ENCODE assay signal across 9 cellular contexts in the genomic region with DNA sequence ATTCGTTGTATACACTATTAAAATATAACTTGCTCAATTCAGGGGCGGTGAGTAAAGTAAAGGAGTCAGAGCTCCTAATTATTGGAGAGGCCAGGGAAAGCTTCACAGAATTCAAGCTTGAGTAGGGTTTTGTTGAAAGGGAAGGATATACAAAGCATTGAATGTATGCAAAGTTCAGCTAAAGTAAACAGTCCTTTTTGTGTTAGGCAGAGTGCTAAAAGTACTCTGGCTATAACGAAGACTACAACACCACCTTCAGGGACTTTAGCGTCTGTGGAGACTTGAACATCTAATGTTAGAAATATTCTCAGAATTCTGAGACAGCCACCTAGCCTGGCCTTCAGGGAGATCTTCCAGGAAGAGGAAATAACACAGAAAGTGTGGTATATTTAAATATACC. TPM values are rescaled to one million over a fixed set of nuclear protein-coding genes. Genes with fewer than 3 reads are reported as not detected.
DNase-seq lines count a peak whose midpoint lies in the region; ATAC-seq, FAIRE-seq and TF ChIP-seq lines count a peak whose summit lies in the region.
"Had no signal": no experiment of that assay in that cellular context is flagged by ENCODE, and none has a peak within 500 bp of the region (broad histone marks: within the 10 kb centered on the region; RNA-seq: fewer than 3 reads in every experiment).

No MANE protein-coding gene starts in this region.

- H3K27me3 ChIP-seq in SJCRH30 (no peaks in the 10 kb centered on the region), tibial nerve (no peaks in the 10 kb centered on the region)

- no peaks in the 10 kb centered on the region for H3K9me3 Mint-ChIP-seq in activated naive CD4-positive, alpha-beta T cell treated with anti-CD3 and anti-CD28 coated beads, Interleukin-2, amount 50 U/mL, for 24 hours
- no peaks in the 10 kb centered on the region for H3K9me3 Mint-ChIP-seq in activated naive CD4-positive, alpha-beta T cell treated with anti-CD3 and anti-CD28 coated beads, Interleukin-2, amount 50 U/mL, for 72 hours

- TF ChIP-seq CTCF in fibroblast of pulmonary artery (IDR thresholded peaks at IDR 0.05; ENCODE audit: low read length, missing control alignments) (no peak), tibial nerve (IDR thresholded peaks at IDR 0.05) (no peak), D721Med (IDR thresholded peaks at IDR 0.05; ENCODE audit: insufficient read depth, missing control alignments) (no peak)

- FAIRE-seq in D721Med (lab: Jason Lieb, UNC): no peak

- H3K36me3 Mint-ChIP-seq in activated naive CD4-positive, alpha-beta T cell treated with anti-CD3 and anti-CD28 coated beads, Interleukin-2, amount 50 U/mL, for 24 hours: no peaks in the 10 kb centered on the region
- no peaks in the 10 kb centered on the region for H3K36me3 Mint-ChIP-seq in activated naive CD4-positive, alpha-beta T cell treated with anti-CD3 and anti-CD28 coated beads, Interleukin-2, amount 50 U/mL, for 72 hours

- H3K4me3 ChIP-seq in SJCRH30 (peak overlapping the region; percentile 64), fibroblast of pulmonary artery (replicated peaks; ENCODE audit: low read depth, low read length) (no peak overlapping the region), tibial nerve (peak overlapping the region in 3 of 4 donors; percentile 67 to 87 (median 75))

- no peaks in the 10 kb centered on the region for H3K36me3 ChIP-seq in SJCRH30
- H3K36me3 ChIP-seq in tibial nerve: peaks cover 0 to 19% (median 0%) of the 10 kb centered on the region in 3 donors

- ATAC-seq in activated naive CD4-positive, alpha-beta T cell treated with anti-CD3 and anti-CD28 coated beads, Interleukin-2, amount 50 U/mL, for 72 hours: no peak
- no peak for ATAC-seq in GM18520 (IDR thresholded peaks at IDR 0.05; ENCODE audit: unreplicated experiment)

- TF ChIP-seq POLR2A in tibial nerve (IDR thresholded peaks at IDR 0.05): no peak

- H3K27me3 Mint-ChIP-seq in activated naive CD4-positive, alpha-beta T cell treated with anti-CD3 and anti-CD28 coated beads, Interleukin-2, amount 50 U/mL, for 24 hours: no peaks in the 10 kb centered on the region

- H3K27ac Mint-ChIP-seq in activated naive CD4-positive, alpha-beta T cell treated with anti-CD3 and anti-CD28 coated beads, Interleukin-2, amount 50 U/mL, for 24 hours: no peak overlapping the region
- H3K27ac Mint-ChIP-seq in activated naive CD4-positive, alpha-beta T cell treated with anti-CD3 and anti-CD28 coated beads, Interleukin-2, amount 50 U/mL, for 72 hours: peak overlapping the region in 1 of 2 donors; percentile 77

- no peaks in the 10 kb centered on the region for H3K9me3 ChIP-seq in SJCRH30 (replicated peaks)
- no peaks in the 10 kb centered on the region for H3K9me3 ChIP-seq in tibial nerve

- TF ChIP-seq EP300 in tibial nerve (IDR thresholded peaks at IDR 0.05): no peak

- DNase-seq in activated naive CD4-positive, alpha-beta T cell treated with anti-CD3 and anti-CD28 coated beads, Interleukin-2, amount 50 U/mL, for 72 hours (ENCODE audit: low spot score in 2 of 2): no peak
- DNase-seq in SJCRH30 (no peak), fibroblast of pulmonary artery (ENCODE audit: low read depth) (peak; percentile 17), tibial nerve (ENCODE audit: low spot score in 2 of 2) (no peak), D721Med (ENCODE audit: insufficient read length, low spot score) (no peak), putamen (ENCODE audit: low spot score) (no peak)

- no peak overlapping the region for H3K27ac ChIP-seq in SJCRH30
- H3K27ac ChIP-seq in tibial nerve: peak overlapping the region in 3 of 4 donors; percentile 74 to 90 (median 83)

- WGBS in tibial nerve, 2 donors: 27 to 40% methylated on average over 4 of the region's 4 CpGs

- H3K4me1 ChIP-seq in SJCRH30 (peaks cover 7% of the 10 kb centered on the region; the same call in 1 of the 2 replicates), tibial nerve (peaks cover 0 to 20% (median 9%) of the 10 kb centered on the region in 4 donors)

- peak overlapping the region; percentile 93 for H3K4me3 Mint-ChIP-seq in activated naive CD4-positive, alpha-beta T cell treated with anti-CD3 and anti-CD28 coated beads, Interleukin-2, amount 50 U/mL, for 24 hours

- H3K4me1 Mint-ChIP-seq in activated naive CD4-positive, alpha-beta T cell treated with anti-CD3 and anti-CD28 coated beads, Interleukin-2, amount 50 U/mL, for 24 hours: peaks cover 12% of the 10 kb centered on the region

RNA-seq across cellular contexts. Expression of a gene that starts 1.1 kb away (rescaled TPM):
- total RNA-seq in activated naive CD4-positive, alpha-beta T cell treated with anti-CD3 and anti-CD28 coated beads, Interleukin-2, amount 50 U/mL, for 72 hours: under 1 TPM; 0.66 to 0.89 TPM
- total RNA-seq in SJCRH30 (2014; rRNA removed; shearing (Covaris generic)): 0.28 TPM in 1 of 2 replicates, not detected in the other
- not detected for total RNA-seq in tibial nerve
- total RNA-seq: temporal lobe had no signal

RNA-seq across cellular contexts. Expression of a gene that starts 8.7 kb away (rescaled TPM):
- total RNA-seq in activated naive CD4-positive, alpha-beta T cell treated with anti-CD3 and anti-CD28 coated beads, Interleukin-2, amount 50 U/mL, for 72 hours: 1 to 10 TPM; 1.3 to 1.6 TPM
- 5.0 TPM in 2 replicates for total RNA-seq in SJCRH30 (2014; rRNA removed; shearing (Covaris generic))
- 10 to 100 TPM; 10.1 to 32.2 (median 15.0) TPM for total RNA-seq in tibial nerve

RNA-seq across cellular contexts. Expression of a gene that starts 29.4 kb away (rescaled TPM):
- total RNA-seq in activated naive CD4-positive, alpha-beta T cell treated with anti-CD3 and anti-CD28 coated beads, Interleukin-2, amount 50 U/mL, for 72 hours: 10 to 100 TPM; 48.7 to 56.4 TPM
- 24.0 and 26.3 TPM in 2 replicates for total RNA-seq in SJCRH30 (2014; rRNA removed; shearing (Covaris generic))
- total RNA-seq in tibial nerve: 10 to 100 TPM; 12.2 to 25.5 (median 18.6) TPM

RNA-seq across cellular contexts. Expression of a gene that starts 32.6 kb away (rescaled TPM):
- total RNA-seq in activated naive CD4-positive, alpha-beta T cell treated with anti-CD3 and anti-CD28 coated beads, Interleukin-2, amount 50 U/mL, for 72 hours: 1 to 10 TPM in 1 of 2 donors, under 1 TPM in 1; 0.96 to 2.9 TPM
- not detected in 2 replicates for total RNA-seq in SJCRH30 (2014; rRNA removed; shearing (Covaris generic))
- total RNA-seq in tibial nerve: 100 to 1,000 TPM in 2 of 4 donors, 10 to 100 TPM in 2; 54.4 to 132 (median 93.2) TPM
